Comparison of ENCODE assay signal across 15 cellular contexts in the genomic region with DNA sequence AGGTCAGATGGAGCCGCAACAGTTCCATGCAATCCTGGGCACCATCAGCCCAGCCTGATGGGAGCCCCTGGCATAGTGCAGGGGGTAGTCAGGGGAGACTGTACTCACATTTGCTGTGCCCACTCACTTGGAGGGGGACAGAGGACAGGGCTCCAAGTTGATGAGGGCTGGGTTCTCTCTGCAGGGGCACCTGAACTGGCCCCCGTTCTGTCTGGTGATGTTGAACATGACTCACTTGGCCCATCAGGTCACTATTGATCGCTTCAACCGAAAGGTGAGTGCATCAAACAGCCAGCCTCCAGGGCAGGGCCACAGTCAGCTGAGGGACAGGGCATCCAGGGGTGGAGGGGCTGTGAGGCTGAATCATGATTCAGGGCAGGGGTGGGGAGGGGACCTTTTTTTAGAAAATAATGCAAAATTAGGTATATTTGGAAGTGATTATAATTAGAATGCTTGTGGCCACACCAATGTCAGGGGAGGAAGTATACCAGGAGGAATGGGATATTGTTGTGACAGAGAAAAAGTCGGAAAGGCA.
DNase-seq lines count a peak whose midpoint lies in the region; ATAC-seq and TF ChIP-seq lines count a peak whose summit lies in the region.
"Had no signal": no experiment of that assay in that cellular context is flagged by ENCODE, and none has a peak within 500 bp of the region (broad histone marks: within the 10 kb centered on the region; RNA-seq: fewer than 3 reads in every experiment).

No MANE protein-coding gene starts in this region.

- POLR2A ChIA-PET in activated CD8-positive, alpha-beta T cell treated with anti-CD3 and anti-CD28 coated beads, Interleukin-2, amount 10 ng/mL, durations not matched to agents 7 days and 5 days (lab: Charles Lee), result no interaction called here
- POLR2A ChIA-PET in activated CD8-positive, alpha-beta T cell treated with anti-CD3 and anti-CD28 coated beads for 36 hours (lab: Charles Lee), result no interaction called here
- POLR2A ChIA-PET in naive thymus-derived CD4-positive, alpha-beta T cell (lab: Charles Lee), result no interaction called here

- CTCF ChIA-PET in activated CD8-positive, alpha-beta T cell treated with anti-CD3 and anti-CD28 coated beads, Interleukin-2, amount 10 ng/mL, durations not matched to agents 7 days and 5 days (lab: Charles Lee), result no interaction called here
- CTCF ChIA-PET in activated CD8-positive, alpha-beta T cell treated with anti-CD3 and anti-CD28 coated beads for 36 hours (lab: Charles Lee), result interaction anchor here (1.1 kb wide), 1 partner anchor 15 kb away, joined by 4 read pairs; no protein-coding TSS in a partner anchor
- CTCF ChIA-PET in naive thymus-derived CD4-positive, alpha-beta T cell (lab: Charles Lee), result no interaction called here

- H3K36me3 ChIP-seq in right atrium auricular region (no peaks in the 10 kb centered on the region), vagina (no peaks in the 10 kb centered on the region)
- H3K36me3 ChIP-seq in naive thymus-derived CD4-positive, alpha-beta T cell (ENCODE audit: control insufficient read depth in 2 of 3, insufficient read depth in 3 of 3, low read length in 3 of 3), result no peaks in the 10 kb centered on the region
- H3K36me3 ChIP-seq: BE2C had no signal

- H3K9me3 ChIP-seq in right atrium auricular region, result peaks cover 0 to 1% of the 10 kb centered on the region in 2 donors
- no peaks in the 10 kb centered on the region for H3K9me3 ChIP-seq in vagina
- H3K9me3 ChIP-seq in naive thymus-derived CD4-positive, alpha-beta T cell (ENCODE audit: control insufficient read depth in 2 of 3, low read length in 3 of 3), result no peaks in the 10 kb centered on the region
- H3K9me3 ChIP-seq: BE2C, Caco-2 had no signal

- peaks cover 12% of the 10 kb centered on the region for H3K27me3 Mint-ChIP-seq in activated CD8-positive, alpha-beta T cell treated with anti-CD3 and anti-CD28 coated beads, Interleukin-2, amount 10 ng/mL, durations not matched to agents 7 days and 5 days (ENCODE audit: low read depth)
- H3K27me3 Mint-ChIP-seq in activated CD8-positive, alpha-beta T cell treated with anti-CD3 and anti-CD28 coated beads for 36 hours, result peaks cover 3% of the 10 kb centered on the region
- peaks cover 4 to 30% (median 14%) of the 10 kb centered on the region in 5 donors for H3K27me3 Mint-ChIP-seq in naive thymus-derived CD4-positive, alpha-beta T cell

- no peaks in the 10 kb centered on the region for H3K27me3 ChIP-seq in right atrium auricular region
- no peaks in the 10 kb centered on the region for H3K27me3 ChIP-seq in vagina
- H3K27me3 ChIP-seq in naive thymus-derived CD4-positive, alpha-beta T cell (ENCODE audit: control insufficient read depth in 2 of 2, insufficient read depth in 2 of 2, low read length in 2 of 2), result no peaks in the 10 kb centered on the region
- H3K27me3 ChIP-seq: BE2C had no signal

- no peaks in the 10 kb centered on the region for H3K4me1 Mint-ChIP-seq in activated CD8-positive, alpha-beta T cell treated with anti-CD3 and anti-CD28 coated beads, Interleukin-2, amount 10 ng/mL, durations not matched to agents 7 days and 5 days (ENCODE audit: low read depth)
- no peaks in the 10 kb centered on the region for H3K4me1 Mint-ChIP-seq in activated CD8-positive, alpha-beta T cell treated with anti-CD3 and anti-CD28 coated beads for 36 hours (ENCODE audit: low read depth)
- peaks cover 0 to 1% (median 0%) of the 10 kb centered on the region in 7 donors for H3K4me1 Mint-ChIP-seq in naive thymus-derived CD4-positive, alpha-beta T cell
- H3K4me1 Mint-ChIP-seq: CD8-positive, alpha-beta memory T cell had no signal

- no peak for TF ChIP-seq POLR2A in vagina (IDR thresholded peaks at IDR 0.05)

- H3K36me3 Mint-ChIP-seq in activated CD8-positive, alpha-beta T cell treated with anti-CD3 and anti-CD28 coated beads, Interleukin-2, amount 10 ng/mL, durations not matched to agents 7 days and 5 days (ENCODE audit: low read depth), result no peaks in the 10 kb centered on the region
- H3K36me3 Mint-ChIP-seq in activated CD8-positive, alpha-beta T cell treated with anti-CD3 and anti-CD28 coated beads for 36 hours (ENCODE audit: low read depth), result no peaks in the 10 kb centered on the region
- no peaks in the 10 kb centered on the region for H3K36me3 Mint-ChIP-seq in naive thymus-derived CD4-positive, alpha-beta T cell
- H3K36me3 Mint-ChIP-seq: CD8-positive, alpha-beta memory T cell had no signal

- no peak for TF ChIP-seq CTCF in activated CD8-positive, alpha-beta T cell treated with anti-CD3 and anti-CD28 coated beads for 36 hours (IDR thresholded peaks at IDR 0.05)
- TF ChIP-seq CTCF in right atrium auricular region (IDR thresholded peaks at IDR 0.05) (no peak), coronary artery (IDR thresholded peaks at IDR 0.05) (no peak), vagina (IDR thresholded peaks at IDR 0.05) (no peak)

- H3K4me1 ChIP-seq in right atrium auricular region (no peaks in the 10 kb centered on the region), vagina (no peaks in the 10 kb centered on the region)
- no peaks in the 10 kb centered on the region for H3K4me1 ChIP-seq in naive thymus-derived CD4-positive, alpha-beta T cell (ENCODE audit: control insufficient read depth in 2 of 2, insufficient read depth in 2 of 2, low read length in 2 of 2)
- H3K4me1 ChIP-seq: BE2C, Caco-2 had no signal

- DNase-seq in activated CD8-positive, alpha-beta T cell treated with anti-CD3 and anti-CD28 coated beads, Interleukin-2, amount 10 ng/mL, durations not matched to agents 7 days and 5 days, result peak; percentile 4
- no peak for DNase-seq in activated CD8-positive, alpha-beta T cell treated with anti-CD3 and anti-CD28 coated beads for 36 hours
- DNase-seq in right atrium auricular region (ENCODE audit: low spot score), result peak; percentile 26
- no peak for DNase-seq in Right ventricle myocardium superior
- peak; percentile 43 for DNase-seq in coronary artery (ENCODE audit: low spot score)
- peak; percentile 22 to 74 for DNase-seq in vagina (ENCODE audit: extremely low spot score in 2 of 2)
- no peak for DNase-seq in inferior parietal cortex (ENCODE audit: extremely low spot score)
- no peak for DNase-seq in naive thymus-derived CD4-positive, alpha-beta T cell
- DNase-seq: BE2C; Caco-2; CD8-positive, alpha-beta memory T cell; DMS53; GF-D8; GM23248; H7 had no signal

- H3K4me3 ChIP-seq in right atrium auricular region (no peak overlapping the region), coronary artery (no peak overlapping the region), vagina (no peak overlapping the region)
- H3K4me3 ChIP-seq in naive thymus-derived CD4-positive, alpha-beta T cell (ENCODE audit: low read length), result no peak overlapping the region
- H3K4me3 ChIP-seq: GM23248 had no signal

- no peak for ATAC-seq in activated CD8-positive, alpha-beta T cell treated with anti-CD3 and anti-CD28 coated beads, Interleukin-2, amount 10 ng/mL, durations not matched to agents 7 days and 5 days
- no peak for ATAC-seq in activated CD8-positive, alpha-beta T cell treated with anti-CD3 and anti-CD28 coated beads for 36 hours
- no peak for ATAC-seq in Right ventricle myocardium superior (ENCODE audit: poor library complexity)
- no peak for ATAC-seq in naive thymus-derived CD4-positive, alpha-beta T cell

- no peak overlapping the region for H3K4me3 Mint-ChIP-seq in activated CD8-positive, alpha-beta T cell treated with anti-CD3 and anti-CD28 coated beads, Interleukin-2, amount 10 ng/mL, durations not matched to agents 7 days and 5 days
- no peak overlapping the region for H3K4me3 Mint-ChIP-seq in activated CD8-positive, alpha-beta T cell treated with anti-CD3 and anti-CD28 coated beads for 36 hours
- H3K4me3 Mint-ChIP-seq in naive thymus-derived CD4-positive, alpha-beta T cell, result no peak overlapping the region
- H3K4me3 Mint-ChIP-seq: CD8-positive, alpha-beta memory T cell had no signal

- intact Hi-C loops in activated CD8-positive, alpha-beta T cell treated with anti-CD3 and anti-CD28 coated beads for 36 hours (cut with micrococcal nuclease), result no loop called here
- intact Hi-C loops in Right ventricle myocardium superior (cut with DNase I), result no loop called here
- intact Hi-C loops in vagina (cut with DNase I), result no loop called here
- intact Hi-C loops in naive thymus-derived CD4-positive, alpha-beta T cell (cut with micrococcal nuclease), result no loop called here

- no peak overlapping the region for H3K27ac Mint-ChIP-seq in activated CD8-positive, alpha-beta T cell treated with anti-CD3 and anti-CD28 coated beads, Interleukin-2, amount 10 ng/mL, durations not matched to agents 7 days and 5 days
- H3K27ac Mint-ChIP-seq in activated CD8-positive, alpha-beta T cell treated with anti-CD3 and anti-CD28 coated beads for 36 hours, result no peak overlapping the region
- no peak overlapping the region for H3K27ac Mint-ChIP-seq in naive thymus-derived CD4-positive, alpha-beta T cell
- H3K27ac Mint-ChIP-seq: CD8-positive, alpha-beta memory T cell had no signal

- no peak overlapping the region for H3K27ac ChIP-seq in right atrium auricular region
- H3K27ac ChIP-seq in coronary artery, result no peak overlapping the region
- H3K27ac ChIP-seq in vagina, result no peak overlapping the region
- H3K27ac ChIP-seq in naive thymus-derived CD4-positive, alpha-beta T cell (ENCODE audit: low read depth, low read length), result no peak overlapping the region
- H3K27ac ChIP-seq: GM23248 had no signal

- no peaks in the 10 kb centered on the region for H3K9me3 Mint-ChIP-seq in activated CD8-positive, alpha-beta T cell treated with anti-CD3 and anti-CD28 coated beads, Interleukin-2, amount 10 ng/mL, durations not matched to agents 7 days and 5 days (ENCODE audit: insufficient read depth)
- H3K9me3 Mint-ChIP-seq in activated CD8-positive, alpha-beta T cell treated with anti-CD3 and anti-CD28 coated beads for 36 hours, result no peaks in the 10 kb centered on the region
- no peaks in the 10 kb centered on the region for H3K9me3 Mint-ChIP-seq in naive thymus-derived CD4-positive, alpha-beta T cell

Comparison
In these comparisons a context has a peak if more than half of its experiments do, and no peak if none do; other contexts are left out.
1. DNase-seq: peak in activated CD8-positive, alpha-beta T cell treated with anti-CD3 and anti-CD28 coated beads, Interleukin-2, amount 10 ng/mL, durations not matched to agents 7 days and 5 days (single experiment), right atrium auricular region (single experiment), coronary artery (single experiment) and vagina (2 of 2); none in activated CD8-positive, alpha-beta T cell treated with anti-CD3 and anti-CD28 coated beads for 36 hours (single experiment), Right ventricle myocardium superior (single experiment), inferior parietal cortex (single experiment) and naive thymus-derived CD4-positive, alpha-beta T cell (0 of 9).